10 cellular contexts compared by ENCODE assay signal in genomic region chr10:63173468-63174227, GRCh38. TPM values are rescaled to one million over a fixed set of nuclear protein-coding genes. Genes with fewer than 3 reads are reported as not detected.
DNase-seq lines count a peak whose midpoint lies in the region; ATAC-seq and TF ChIP-seq lines count a peak whose summit lies in the region.
"Had no signal": no experiment of that assay in that cellular context is flagged by ENCODE, and none has a peak within 500 bp of the region (broad histone marks: within the 10 kb centered on the region; RNA-seq: fewer than 3 reads in every experiment).

No MANE protein-coding gene starts in this region.

- H3K27ac ChIP-seq in CD8-positive, alpha-beta memory T cell (ENCODE audit: low read depth, low read length) = no peak overlapping the region

- peaks cover 29% of the 10 kb centered on the region for H3K36me3 ChIP-seq in CD8-positive, alpha-beta memory T cell (ENCODE audit: insufficient read depth, low read length)

- CTCF ChIA-PET in CD8-positive, alpha-beta memory T cell (lab: Charles Lee) = interaction anchor here (2.4 kb wide), 1 partner anchor 547 kb away, joined by 5 read pairs; no protein-coding TSS in a partner anchor
- CTCF ChIA-PET in activated CD4-positive, alpha-beta memory T cell treated with anti-CD3 and anti-CD28 coated beads for 36 hours (lab: Charles Lee) = interaction anchor here (0.6 to 2.7 kb wide), 8 partner anchors 16 to 641 kb away, joined by 3 to 20 read pairs (median 3); no protein-coding TSS in a partner anchor

- TF ChIP-seq CTCF in chondrocyte (IDR thresholded peaks at IDR 0.05) = no peak

- in situ Hi-C loops in ACHN (cut with HindIII; ENCODE audit: low pct_ligation_motif_present, low pct_unique_long_range_greater_than_20kb, low sequenced_read_pairs) = no loop called here

- no peaks in the 10 kb centered on the region for H3K9me3 Mint-ChIP-seq in CD8-positive, alpha-beta memory T cell
- no peaks in the 10 kb centered on the region for H3K9me3 Mint-ChIP-seq in activated CD4-positive, alpha-beta memory T cell treated with anti-CD3 and anti-CD28 coated beads for 36 hours
- no peaks in the 10 kb centered on the region for H3K9me3 Mint-ChIP-seq in chondrocyte (ENCODE audit: low read depth)

- no peak overlapping the region for H3K4me3 ChIP-seq in CD8-positive, alpha-beta memory T cell (ENCODE audit: low read length)
- H3K4me3 ChIP-seq: heart right ventricle had no signal

- no peaks in the 10 kb centered on the region for H3K9me3 ChIP-seq in CD8-positive, alpha-beta memory T cell (ENCODE audit: low read length)
- H3K9me3 ChIP-seq: heart right ventricle had no signal

- POLR2A ChIA-PET in CD8-positive, alpha-beta memory T cell (lab: Charles Lee) = no interaction called here
- POLR2A ChIA-PET in activated CD4-positive, alpha-beta memory T cell treated with anti-CD3 and anti-CD28 coated beads for 36 hours (lab: Charles Lee) = interaction anchor here (1.2 kb wide), 1 partner anchor 533 kb away, joined by 3 read pairs; no protein-coding TSS in a partner anchor

- H3K27me3 ChIP-seq in CD8-positive, alpha-beta memory T cell (ENCODE audit: insufficient read depth, low read length, poor library complexity, severe bottlenecking) = no peaks in the 10 kb centered on the region
- H3K27me3 ChIP-seq: heart right ventricle had no signal

- intact Hi-C loops in activated CD4-positive, alpha-beta memory T cell treated with anti-CD3 and anti-CD28 coated beads for 36 hours (cut with micrococcal nuclease) = loop anchor here (1.0 to 5.0 kb wide), 7 partner anchors 33 to 534 kb away; partner anchors contain the start of gene REEP3

- peaks cover 15 to 35% (median 19%) of the 10 kb centered on the region in 3 donors for H3K4me1 Mint-ChIP-seq in CD8-positive, alpha-beta memory T cell
- H3K4me1 Mint-ChIP-seq in activated CD4-positive, alpha-beta memory T cell treated with anti-CD3 and anti-CD28 coated beads for 36 hours (ENCODE audit: low read depth) = peaks cover 52% of the 10 kb centered on the region
- peaks cover 16% of the 10 kb centered on the region for H3K4me1 Mint-ChIP-seq in chondrocyte (ENCODE audit: low read depth)

- H3K27me3 Mint-ChIP-seq in CD8-positive, alpha-beta memory T cell = no peaks in the 10 kb centered on the region
- H3K27me3 Mint-ChIP-seq in activated CD4-positive, alpha-beta memory T cell treated with anti-CD3 and anti-CD28 coated beads for 36 hours = no peaks in the 10 kb centered on the region
- H3K27me3 Mint-ChIP-seq in chondrocyte (ENCODE audit: low read depth) = no peaks in the 10 kb centered on the region

- ATAC-seq in GM19328 (IDR thresholded peaks at IDR 0.05; ENCODE audit: unreplicated experiment) = peak; percentile 98
- ATAC-seq in HG03060 (IDR thresholded peaks at IDR 0.05; ENCODE audit: low read depth, unreplicated experiment) = peak; percentile 97

- peak overlapping the region; percentile 11 to 79 (median 58) for H3K27ac Mint-ChIP-seq in CD8-positive, alpha-beta memory T cell
- H3K27ac Mint-ChIP-seq in activated CD4-positive, alpha-beta memory T cell treated with anti-CD3 and anti-CD28 coated beads for 36 hours = peak overlapping the region; percentile 65
- no peak overlapping the region for H3K27ac Mint-ChIP-seq in chondrocyte (ENCODE audit: unreplicated experiment)

- H3K36me3 Mint-ChIP-seq in CD8-positive, alpha-beta memory T cell = peaks cover 7 to 91% (median 27%) of the 10 kb centered on the region in 3 donors
- peaks cover 56% of the 10 kb centered on the region for H3K36me3 Mint-ChIP-seq in activated CD4-positive, alpha-beta memory T cell treated with anti-CD3 and anti-CD28 coated beads for 36 hours
- H3K36me3 Mint-ChIP-seq in chondrocyte (ENCODE audit: low read depth) = peaks cover 34% of the 10 kb centered on the region

- H3K4me3 Mint-ChIP-seq in CD8-positive, alpha-beta memory T cell = no peak overlapping the region
- H3K4me3 Mint-ChIP-seq in activated CD4-positive, alpha-beta memory T cell treated with anti-CD3 and anti-CD28 coated beads for 36 hours = no peak overlapping the region
- H3K4me3 Mint-ChIP-seq in chondrocyte (ENCODE audit: unreplicated experiment) = no peak overlapping the region

- no peaks in the 10 kb centered on the region for H3K4me1 ChIP-seq in CD8-positive, alpha-beta memory T cell (ENCODE audit: insufficient read depth, low read length)

- no peak for DNase-seq in CD8-positive, alpha-beta memory T cell
- DNase-seq in activated CD4-positive, alpha-beta memory T cell treated with anti-CD3 and anti-CD28 coated beads for 36 hours = no peak
- no peak for DNase-seq in NCI-H748 treated with DMSO at 0.1 percent for 48 hours (lab: John Stamatoyannopoulos, UW)
- DNase-seq in chondrocyte (ENCODE audit: low spot score) = no peak
- no peak for DNase-seq in GDM1 (lab: John Stamatoyannopoulos, UW)
- DNase-seq in ACHN = no peak
- DNase-seq: heart right ventricle, NCI-H187 had no signal

RNA-seq across cellular contexts. Expression of gene NRBF2, which starts 40.5 kb away (rescaled TPM):
- total RNA-seq in CD8-positive, alpha-beta memory T cell = 10 to 100 TPM; 25.0 to 28.3 TPM
- polyA plus RNA-seq in CD8-positive, alpha-beta memory T cell = 29.7 TPM
- 10 to 100 TPM; 21.3 to 21.7 TPM for total RNA-seq in activated CD4-positive, alpha-beta memory T cell treated with anti-CD3 and anti-CD28 coated beads for 36 hours
- 32.0 to 45.2 TPM (median 44.1 TPM) in 3 replicates for total RNA-seq in chondrocyte
